In genomic region chr2:176963888-176964287, GRCh38 we compare ENCODE assay signal across 32 cellular contexts.
"Had no signal": no experiment of that assay in that cellular context is flagged by ENCODE, and none has a peak within 500 bp of the region (broad histone marks: within the 10 kb centered on the region; RNA-seq: fewer than 3 reads in every experiment).

No MANE protein-coding gene starts in this region.

- H3K4me1 ChIP-seq: SJCRH30 had no signal

- H3K4me2 ChIP-seq: SK-N-SH had no signal

- FAIRE-seq: RCC 7860 had no signal

- DNase-seq: Kasumi-1, MG63, NCI-H1048, NCI-H1092 treated with DMSO at 0.1 percent for 48 hours, NCI-H1105 treated with DMSO at 0.1 percent for 48 hours, NCI-H1417, NCI-H1436, NCI-H146, NCI-H1694, NCI-H187, NCI-H1930, NCI-H2029 treated with DMSO at 0.1 percent for 48 hours, NCI-H2081 treated with DMSO at 0.1 percent for 48 hours, NCI-H2107, NCI-H2171, NCI-H226, NCI-H446 treated with DMSO at 0.1 percent for 48 hours, NCI-H510A, NCI-H524, NCI-H526, NCI-H69, NCI-H748 treated with DMSO at 0.1 percent for 48 hours, NCI-H82, SHP77, SIG-M5, SJCRH30, SK-N-SH, SW 1271, T-helper 1 cell had no signal

- H3K9me3 ChIP-seq: MG63, SJCRH30, SK-N-SH had no signal

- ATAC-seq: Right ventricle myocardium inferior had no signal

- H3K36me3 ChIP-seq: MG63, SJCRH30 had no signal

- H3K9ac ChIP-seq: SK-N-SH had no signal

- H3K27me3 ChIP-seq: SJCRH30 had no signal

- H3K4me3 ChIP-seq: MG63, SJCRH30 had no signal

- H3K27ac ChIP-seq: RWPE1, SJCRH30 had no signal
